In the genomic region with DNA sequence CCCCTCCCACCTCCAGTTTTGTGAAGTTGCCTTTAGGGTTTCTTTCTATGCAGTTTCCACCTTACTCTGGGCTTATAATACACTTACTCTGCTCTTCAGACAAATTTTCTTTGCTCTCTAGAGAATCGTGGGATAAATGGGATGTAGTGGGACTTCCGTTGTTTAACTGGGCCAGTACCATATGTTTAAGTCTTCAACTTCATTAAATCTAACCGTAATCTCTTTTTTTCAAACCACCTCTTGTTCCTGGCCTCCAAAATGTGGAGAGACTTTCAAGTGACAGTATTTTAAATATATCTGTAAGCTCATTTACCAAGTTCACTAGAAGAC, we compare ENCODE assay signal across 1 cellular context.
TF ChIP-seq lines count a peak whose summit lies in the region.

No MANE protein-coding gene starts in this region.

TF ChIP-seq in SK-N-SH treated with all-trans-retinoic acid at 6 μM for 48 hours, 23 proteins besides CTCF, POLR2A, EP300 and RAD21 (continued from another document):
- TF ChIP-seq, protein P1, sequence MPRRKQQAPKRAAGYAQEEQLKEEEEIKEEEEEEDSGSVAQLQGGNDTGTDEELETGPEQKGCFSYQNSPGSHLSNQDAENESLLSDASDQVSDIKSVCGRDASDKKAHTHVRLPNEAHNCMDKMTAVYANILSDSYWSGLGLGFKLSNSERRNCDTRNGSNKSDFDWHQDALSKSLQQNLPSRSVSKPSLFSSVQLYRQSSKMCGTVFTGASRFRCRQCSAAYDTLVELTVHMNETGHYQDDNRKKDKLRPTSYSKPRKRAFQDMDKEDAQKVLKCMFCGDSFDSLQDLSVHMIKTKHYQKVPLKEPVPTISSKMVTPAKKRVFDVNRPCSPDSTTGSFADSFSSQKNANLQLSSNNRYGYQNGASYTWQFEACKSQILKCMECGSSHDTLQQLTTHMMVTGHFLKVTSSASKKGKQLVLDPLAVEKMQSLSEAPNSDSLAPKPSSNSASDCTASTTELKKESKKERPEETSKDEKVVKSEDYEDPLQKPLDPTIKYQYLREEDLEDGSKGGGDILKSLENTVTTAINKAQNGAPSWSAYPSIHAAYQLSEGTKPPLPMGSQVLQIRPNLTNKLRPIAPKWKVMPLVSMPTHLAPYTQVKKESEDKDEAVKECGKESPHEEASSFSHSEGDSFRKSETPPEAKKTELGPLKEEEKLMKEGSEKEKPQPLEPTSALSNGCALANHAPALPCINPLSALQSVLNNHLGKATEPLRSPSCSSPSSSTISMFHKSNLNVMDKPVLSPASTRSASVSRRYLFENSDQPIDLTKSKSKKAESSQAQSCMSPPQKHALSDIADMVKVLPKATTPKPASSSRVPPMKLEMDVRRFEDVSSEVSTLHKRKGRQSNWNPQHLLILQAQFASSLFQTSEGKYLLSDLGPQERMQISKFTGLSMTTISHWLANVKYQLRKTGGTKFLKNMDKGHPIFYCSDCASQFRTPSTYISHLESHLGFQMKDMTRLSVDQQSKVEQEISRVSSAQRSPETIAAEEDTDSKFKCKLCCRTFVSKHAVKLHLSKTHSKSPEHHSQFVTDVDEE (CRISPR knock-in tag; IDR thresholded peaks at IDR 0.05), result no peak
- TF ChIP-seq CSDC2 (CRISPR knock-in tag; IDR thresholded peaks at IDR 0.05), result no peak
- TF ChIP-seq, protein P2, sequence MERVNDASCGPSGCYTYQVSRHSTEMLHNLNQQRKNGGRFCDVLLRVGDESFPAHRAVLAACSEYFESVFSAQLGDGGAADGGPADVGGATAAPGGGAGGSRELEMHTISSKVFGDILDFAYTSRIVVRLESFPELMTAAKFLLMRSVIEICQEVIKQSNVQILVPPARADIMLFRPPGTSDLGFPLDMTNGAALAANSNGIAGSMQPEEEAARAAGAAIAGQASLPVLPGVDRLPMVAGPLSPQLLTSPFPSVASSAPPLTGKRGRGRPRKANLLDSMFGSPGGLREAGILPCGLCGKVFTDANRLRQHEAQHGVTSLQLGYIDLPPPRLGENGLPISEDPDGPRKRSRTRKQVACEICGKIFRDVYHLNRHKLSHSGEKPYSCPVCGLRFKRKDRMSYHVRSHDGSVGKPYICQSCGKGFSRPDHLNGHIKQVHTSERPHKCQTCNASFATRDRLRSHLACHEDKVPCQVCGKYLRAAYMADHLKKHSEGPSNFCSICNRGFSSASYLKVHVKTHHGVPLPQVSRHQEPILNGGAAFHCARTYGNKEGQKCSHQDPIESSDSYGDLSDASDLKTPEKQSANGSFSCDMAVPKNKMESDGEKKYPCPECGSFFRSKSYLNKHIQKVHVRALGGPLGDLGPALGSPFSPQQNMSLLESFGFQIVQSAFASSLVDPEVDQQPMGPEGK (CRISPR knock-in tag; IDR thresholded peaks at IDR 0.05; ENCODE audit: borderline replicate concordance), result no peak
- TF ChIP-seq PPARA (CRISPR knock-in tag; IDR thresholded peaks at IDR 0.05; ENCODE audit: borderline replicate concordance), result no peak
- TF ChIP-seq RARB (CRISPR knock-in tag; IDR thresholded peaks at IDR 0.05), result no peak
- TF ChIP-seq TOX (CRISPR knock-in tag; IDR thresholded peaks at IDR 0.05; ENCODE audit: borderline replicate concordance), result no peak
- TF ChIP-seq ZNF8 (CRISPR knock-in tag; IDR thresholded peaks at IDR 0.05), result no peak
- TF ChIP-seq, protein P3, sequence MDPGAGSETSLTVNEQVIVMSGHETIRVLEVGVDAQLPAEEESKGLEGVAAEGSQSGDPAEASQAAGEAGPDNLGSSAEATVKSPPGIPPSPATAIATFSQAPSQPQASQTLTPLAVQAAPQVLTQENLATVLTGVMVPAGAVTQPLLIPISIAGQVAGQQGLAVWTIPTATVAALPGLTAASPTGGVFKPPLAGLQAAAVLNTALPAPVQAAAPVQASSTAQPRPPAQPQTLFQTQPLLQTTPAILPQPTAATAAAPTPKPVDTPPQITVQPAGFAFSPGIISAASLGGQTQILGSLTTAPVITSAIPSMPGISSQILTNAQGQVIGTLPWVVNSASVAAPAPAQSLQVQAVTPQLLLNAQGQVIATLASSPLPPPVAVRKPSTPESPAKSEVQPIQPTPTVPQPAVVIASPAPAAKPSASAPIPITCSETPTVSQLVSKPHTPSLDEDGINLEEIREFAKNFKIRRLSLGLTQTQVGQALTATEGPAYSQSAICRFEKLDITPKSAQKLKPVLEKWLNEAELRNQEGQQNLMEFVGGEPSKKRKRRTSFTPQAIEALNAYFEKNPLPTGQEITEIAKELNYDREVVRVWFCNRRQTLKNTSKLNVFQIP (CRISPR knock-in tag; IDR thresholded peaks at IDR 0.05; ENCODE audit: borderline replicate concordance, low read depth), result no peak
